In the genomic region with DNA sequence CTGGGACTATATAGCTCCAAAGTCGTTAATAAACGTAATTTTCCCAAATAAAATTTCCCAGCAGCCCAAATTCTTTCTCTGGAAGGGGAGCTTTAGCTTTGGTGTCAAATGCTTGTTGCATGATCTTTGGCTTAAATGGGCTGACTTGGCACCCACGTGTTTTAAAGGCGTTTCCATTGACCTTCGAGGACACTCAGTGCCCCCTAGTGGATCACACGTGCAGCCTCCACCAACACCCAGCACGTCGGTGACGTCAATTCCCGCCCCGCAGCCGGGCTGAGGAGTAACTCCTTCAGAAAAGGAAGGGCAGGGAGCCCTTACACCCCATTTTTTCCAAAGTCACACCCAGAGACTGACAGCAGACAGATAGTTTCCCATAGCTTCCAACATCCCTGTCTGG, we compare ENCODE assay signal across 10 cellular contexts.
DNase-seq lines count a peak whose midpoint lies in the region; ATAC-seq and TF ChIP-seq lines count a peak whose summit lies in the region.
"Had no signal": no experiment of that assay in that cellular context is flagged by ENCODE, and none has a peak within 500 bp of the region (broad histone marks: within the 10 kb centered on the region; RNA-seq: fewer than 3 reads in every experiment).

No MANE protein-coding gene starts in this region.

- H3K27ac ChIP-seq in right atrium auricular region (no peak overlapping the region), HCT116 (ENCODE audit: low read depth, low read length) (no peak overlapping the region), hepatocyte (no peak overlapping the region)
- H3K27ac ChIP-seq: body of pancreas, parathyroid adenoma had no signal

- no peak for TF ChIP-seq RAD21 in HCT116 (IDR thresholded peaks at IDR 0.05; ENCODE audit: low read depth)

- H3K9me2 ChIP-seq in HCT116 (ENCODE audit: insufficient read depth), result no peaks in the 10 kb centered on the region
- no peaks in the 10 kb centered on the region for H3K9me2 ChIP-seq in hepatocyte (replicated peaks; ENCODE audit: insufficient read depth)

- H2AFZ ChIP-seq in HCT116 (ENCODE audit: low read depth, low read length, poor library complexity, severe bottlenecking), result no peak overlapping the region
- no peak overlapping the region for H2AFZ ChIP-seq in hepatocyte
- H2AFZ ChIP-seq: parathyroid adenoma had no signal

- CTCF ChIA-PET in HCT116 (lab: Charles Lee), result no interaction called here

- intact Hi-C loops in Right ventricle myocardium inferior (cut with DNase I) (no loop called here), HCT116 (cut with micrococcal nuclease) (no loop called here)

- no peak for TF ChIP-seq POLR2A in HCT116 (IDR thresholded peaks at IDR 0.05; ENCODE audit: borderline replicate concordance, extremely low read depth, insufficient read depth, insufficient read length)

- H3K4me1 ChIP-seq in right atrium auricular region (no peaks in the 10 kb centered on the region), HCT116 (ENCODE audit: control insufficient read depth in 1 of 2, insufficient read depth in 2 of 2, low read length in 2 of 2) (no peaks in the 10 kb centered on the region), hepatocyte (ENCODE audit: insufficient read depth) (no peaks in the 10 kb centered on the region)
- H3K4me1 ChIP-seq: body of pancreas, parathyroid adenoma had no signal

- WGBS in hepatocyte (ENCODE audit: low lambda C conversion rate, missing lambda C conversion rate), result 37% methylated on average over 12 of the region's 12 CpGs

- no peak for ATAC-seq in Right ventricle myocardium inferior
- ATAC-seq in HCT116, result no peak
- ATAC-seq: body of pancreas had no signal

- H3K9me3 ChIP-seq in right atrium auricular region (peaks cover 0 to 8% of the 10 kb centered on the region in 2 donors), HCT116 (ENCODE audit: control insufficient read depth in 1 of 2, insufficient read depth in 1 of 2, low read depth in 1 of 2, low read length in 2 of 2) (peaks cover 7 to 8% of the 10 kb centered on the region in 2 experiments; a peak in 2 of 4 replicates), hepatocyte (ENCODE audit: low read depth) (no peaks in the 10 kb centered on the region)
- H3K9me3 ChIP-seq: body of pancreas had no signal

- no peaks in the 10 kb centered on the region for H3K79me2 ChIP-seq in HCT116 (ENCODE audit: insufficient read depth, low read length)
- no peaks in the 10 kb centered on the region for H3K79me2 ChIP-seq in hepatocyte
- H3K79me2 ChIP-seq: parathyroid adenoma had no signal

- no TSS peak for BruUV-seq in HCT116 (replicated peaks; lab: Mats Ljungman, UMichigan)

- no peak overlapping the region for H3K9ac ChIP-seq in HCT116 (ENCODE audit: low read length)
- H3K9ac ChIP-seq: parathyroid adenoma had no signal

- H3K36me3 ChIP-seq in right atrium auricular region (no peaks in the 10 kb centered on the region), HCT116 (ENCODE audit: control insufficient read depth in 1 of 2, insufficient read depth in 2 of 2, low read length in 2 of 2) (no peaks in the 10 kb centered on the region), hepatocyte (replicated peaks; ENCODE audit: insufficient read depth, low read depth) (no peaks in the 10 kb centered on the region)

- no peak overlapping the region for H3K4me3 ChIP-seq in right atrium auricular region
- H3K4me3 ChIP-seq in HCT116 (replicated peaks in 1 of 2; ENCODE audit: low read depth in 1 of 2, low read length in 2 of 2), result no peak overlapping the region
- H3K4me3 ChIP-seq in hepatocyte, result no peak overlapping the region
- H3K4me3 ChIP-seq: body of pancreas had no signal

- H3K4me2 ChIP-seq in HCT116 (ENCODE audit: low read length) (no peak overlapping the region), hepatocyte (no peak overlapping the region)

- no peaks in the 10 kb centered on the region for H3K27me3 ChIP-seq in right atrium auricular region
- no peaks in the 10 kb centered on the region for H3K27me3 ChIP-seq in HCT116 (ENCODE audit: insufficient read depth, low read length)
- H3K27me3 ChIP-seq in hepatocyte, result no peaks in the 10 kb centered on the region
- H3K27me3 ChIP-seq: body of pancreas had no signal

- POLR2A ChIA-PET in HCT116 (lab: Charles Lee), result no interaction called here

- no peaks in the 10 kb centered on the region for H4K20me1 ChIP-seq in HCT116 (ENCODE audit: insufficient read depth)
- no peaks in the 10 kb centered on the region for H4K20me1 ChIP-seq in hepatocyte (ENCODE audit: insufficient read depth, poor library complexity, severe bottlenecking)

- DNase-seq in Right ventricle myocardium inferior (ENCODE audit: missing footprints) (peak; percentile 63), right atrium auricular region (ENCODE audit: low spot score) (no peak), HCT116 (ENCODE audit: low read depth, low spot score) (peak; percentile 6), NCI-H748 (lab: John Stamatoyannopoulos, UW; ENCODE audit: unreplicated experiment) (peak; percentile 79), hepatocyte (ENCODE audit: low spot score) (peak; percentile 14), dedifferentiated amniotic fluid mesenchymal stem cell (ENCODE audit: extremely low spot score) (no peak), NCI-H446 treated with DMSO at 0.1 percent for 48 hours (lab: John Stamatoyannopoulos, UW) (no peak), NCI-H226 (no peak)

- peak in 1 of 2 donors; percentile 37 for TF ChIP-seq CTCF in right atrium auricular region (IDR thresholded peaks at IDR 0.05)
- peak in 2 of 3 experiments; percentile 44 to 54; a peak in 4 of 6 replicates for TF ChIP-seq CTCF in HCT116 (IDR thresholded peaks at IDR 0.05 in 2 of 3, conservative IDR thresholded peaks at IDR 0.05 in 1 of 3; ENCODE audit: borderline replicate concordance in 1 of 3, insufficient read depth in 1 of 3, low read depth in 2 of 3, low read length in 2 of 3)
- TF ChIP-seq CTCF in hepatocyte (IDR thresholded peaks at IDR 0.05; ENCODE audit: poor library complexity), result peak; percentile 14

- RAD21 ChIA-PET in HCT116 (lab: Charles Lee; ENCODE audit: low non-redundant PET in 1 of 2, low total read pairs in 2 of 2, uncharacterized antibody in 2 of 2, unreplicated experiment in 2 of 2), result no interaction called here

TF ChIP-seq in HCT116, 20 proteins besides CTCF, POLR2A, EP300 and RAD21:
- TF ChIP-seq, protein P1, sequence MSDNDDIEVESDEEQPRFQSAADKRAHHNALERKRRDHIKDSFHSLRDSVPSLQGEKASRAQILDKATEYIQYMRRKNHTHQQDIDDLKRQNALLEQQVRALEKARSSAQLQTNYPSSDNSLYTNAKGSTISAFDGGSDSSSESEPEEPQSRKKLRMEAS (IDR thresholded peaks at IDR 0.05), result peak; percentile 58
- TF ChIP-seq EZH2 (IDR thresholded peaks at IDR 0.05), result no peak

Comparison
In these comparisons a context has a peak if more than half of its experiments do, and no peak if none do; other contexts are left out.
1. DNase-seq: peak in Right ventricle myocardium inferior (single experiment), HCT116 (single experiment), NCI-H748 (single experiment) and hepatocyte (single experiment); none in right atrium auricular region (single experiment), dedifferentiated amniotic fluid mesenchymal stem cell (single experiment), NCI-H446 treated with DMSO at 0.1 percent for 48 hours (single experiment) and NCI-H226 (single experiment).